In genomic region chr12:95538002-95538401, GRCh38 we compare ENCODE assay signal across 26 cellular contexts. TPM values are rescaled to one million over a fixed set of nuclear protein-coding genes. Genes with fewer than 3 reads are reported as not detected.
"Had no signal": no experiment of that assay in that cellular context is flagged by ENCODE, and none has a peak within 500 bp of the region (broad histone marks: within the 10 kb centered on the region; RNA-seq: fewer than 3 reads in every experiment).

No MANE protein-coding gene starts in this region.

- H3K27ac Mint-ChIP-seq: dendritic cell treated with granulocyte-macrophage colony-stimulating factor and Interleukin-4, amounts not matched to agents 40 ng/mL and 50 ng/mL, for 4 days; natural killer cell; stimulated activated effector memory CD8-positive, alpha-beta T cell treated with anti-CD3 and anti-CD28 coated beads, Interleukin-12 subunit alpha, Interleukin-12 subunit beta, amount 100 ng/mL, for 72 hours had no signal

- DNase-seq: effector CD8-positive, alpha-beta T cell; foreskin fibroblast; gastrocnemius medialis; heart left ventricle; left ventricle myocardium superior; lower lobe of right lung; natural killer cell; occipital lobe; pancreas; stimulated activated CD4-positive, alpha-beta T cell treated with anti-CD3 and anti-CD28 coated beads, Interleukin-12 subunit alpha, Interleukin-12 subunit beta, amount 100 ng/mL, for 4 hours; stimulated activated CD4-positive, alpha-beta T cell treated with anti-CD3 and anti-CD28 coated beads, Interleukin-1b, Interleukin-23, amount 100 ng/mL, for 48 hours; stimulated activated CD4-positive, alpha-beta T cell treated with anti-CD3 and anti-CD28 coated beads, Interleukin-4, amount 100 ng/mL, for 24 hours; stimulated activated naive CD4-positive, alpha-beta T cell treated with Interleukin-2 at 50 U/mL for 16 hours; stomach; thyroid gland; trophoblast cell had no signal

- H3K4me3 Mint-ChIP-seq: dendritic cell treated with granulocyte-macrophage colony-stimulating factor and Interleukin-4, amounts not matched to agents 40 ng/mL and 50 ng/mL, for 4 days; natural killer cell; stimulated activated effector memory CD8-positive, alpha-beta T cell treated with anti-CD3 and anti-CD28 coated beads, Interleukin-12 subunit alpha, Interleukin-12 subunit beta, amount 100 ng/mL, for 72 hours had no signal

- H3K36me3 ChIP-seq: gastrocnemius medialis, heart left ventricle, lower lobe of right lung, pancreas, right atrium auricular region, stomach, thyroid gland, vagina had no signal

- H3K79me2 ChIP-seq: hepatocyte had no signal

- H2AFZ ChIP-seq: hepatocyte had no signal

- H3K9me3 ChIP-seq: gastrocnemius medialis, heart left ventricle, lower lobe of right lung, pancreas, right atrium auricular region, stomach, thyroid gland, vagina had no signal

- H3K27me3 ChIP-seq: gastrocnemius medialis, heart left ventricle, hepatocyte, pancreas, right atrium auricular region, stomach, thyroid gland, vagina had no signal

- H3K36me3 Mint-ChIP-seq: natural killer cell; stimulated activated effector memory CD8-positive, alpha-beta T cell treated with anti-CD3 and anti-CD28 coated beads, Interleukin-12 subunit alpha, Interleukin-12 subunit beta, amount 100 ng/mL, for 72 hours had no signal

- ATAC-seq: esophagus mucosa; gastrocnemius medialis; heart left ventricle; left ventricle myocardium superior; lower lobe of right lung; natural killer cell; pancreas; sciatic nerve; stimulated activated effector memory CD8-positive, alpha-beta T cell treated with anti-CD3 and anti-CD28 coated beads, Interleukin-12 subunit alpha, Interleukin-12 subunit beta, amount 100 ng/mL, for 72 hours had no signal

- H3K4me1 ChIP-seq: gastrocnemius medialis, pancreas, right atrium auricular region, vagina had no signal

- H3K27ac ChIP-seq: epithelial cell of prostate, gastrocnemius medialis, heart left ventricle, hepatocyte, lower lobe of right lung, pancreas, right atrium auricular region, stomach, thyroid gland, vagina had no signal

- H3K4me2 ChIP-seq: hepatocyte, smooth muscle cell had no signal

- H3K9me3 Mint-ChIP-seq: dendritic cell treated with granulocyte-macrophage colony-stimulating factor and Interleukin-4, amounts not matched to agents 40 ng/mL and 50 ng/mL, for 4 days; endodermal cell; natural killer cell; stimulated activated effector memory CD8-positive, alpha-beta T cell treated with anti-CD3 and anti-CD28 coated beads, Interleukin-12 subunit alpha, Interleukin-12 subunit beta, amount 100 ng/mL, for 72 hours had no signal

- H3K4me1 Mint-ChIP-seq: natural killer cell; stimulated activated effector memory CD8-positive, alpha-beta T cell treated with anti-CD3 and anti-CD28 coated beads, Interleukin-12 subunit alpha, Interleukin-12 subunit beta, amount 100 ng/mL, for 72 hours had no signal

- H3K4me3 ChIP-seq: gastrocnemius medialis, heart left ventricle, hepatocyte, lower lobe of right lung, pancreas, right atrium auricular region, smooth muscle cell, stomach, thyroid gland, vagina had no signal

RNA-seq across cellular contexts. Expression of gene USP44, which starts 13.3 kb away (rescaled TPM):
- total RNA-seq: esophagus mucosa, smooth muscle cell had no signal
- polyA plus RNA-seq: hepatocyte had no signal
